In the genomic region with DNA sequence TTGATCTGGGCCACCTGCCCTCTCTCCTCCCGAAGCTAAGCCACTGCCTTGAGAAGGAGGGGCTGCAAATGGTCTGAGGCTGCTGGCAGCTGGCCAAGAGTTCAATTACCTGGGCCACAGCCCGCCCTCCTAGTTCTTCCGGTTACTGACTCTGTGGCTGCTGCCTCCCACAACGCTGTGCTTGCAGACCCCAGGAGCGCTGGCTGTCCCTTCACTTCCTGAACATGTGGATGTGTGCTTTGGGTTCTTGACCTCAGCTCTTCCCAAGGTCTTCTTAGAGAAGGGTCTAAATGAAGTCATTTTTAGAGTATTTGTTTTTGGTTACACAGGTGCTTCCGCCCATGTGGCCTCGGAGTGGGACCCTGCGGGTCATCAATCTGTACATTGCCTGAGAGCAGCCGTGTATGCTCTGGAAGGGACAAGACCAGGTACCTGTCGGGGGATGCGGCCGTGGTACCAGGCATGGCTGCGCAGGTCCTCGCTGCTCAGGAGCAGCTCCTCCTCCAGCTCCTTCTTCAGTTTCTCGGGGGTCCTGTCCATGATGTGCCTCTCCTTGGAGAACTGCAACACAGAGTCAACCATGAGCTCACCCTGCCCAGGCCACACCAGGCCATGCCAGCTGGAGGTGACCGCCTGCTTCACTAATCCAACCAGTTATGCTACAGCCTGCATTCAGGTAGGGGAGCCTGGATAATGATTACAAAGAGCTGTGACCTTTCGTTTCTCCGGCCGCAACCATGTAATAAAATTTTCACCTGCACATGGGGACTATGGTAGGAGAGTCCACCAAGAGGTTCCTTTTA, we compare ENCODE assay signal across 8 cellular contexts.
A peak's percentile ranks its signal among the peaks of the same experiment; 100 is the strongest.
DNase-seq lines count a peak whose midpoint lies in the region; ATAC-seq and TF ChIP-seq lines count a peak whose summit lies in the region.

No MANE protein-coding gene starts in this region.

- H3K27me3 Mint-ChIP-seq in Caco-2 (ENCODE audit: insufficient read depth, unreplicated experiment): no peaks in the 10 kb centered on the region
- no peaks in the 10 kb centered on the region for H3K27me3 Mint-ChIP-seq in stimulated activated naive B cell treated with anti-CD40 and anti-IgM and Interleukin-4, amounts not matched to agents 10 μg/mL and 1 μg/mL and 100 μg/mL, for 72 hours

- peak; percentile 91 for ATAC-seq in GM19463 (IDR thresholded peaks at IDR 0.05; ENCODE audit: unreplicated experiment)
- ATAC-seq in HG03457 (IDR thresholded peaks at IDR 0.05; ENCODE audit: unreplicated experiment): peak; percentile 78
- peak; percentile 80 to 81 for ATAC-seq in stimulated activated naive B cell treated with anti-CD40 and anti-IgM and Interleukin-4, amounts not matched to agents 10 μg/mL and 1 μg/mL and 100 μg/mL, for 72 hours (replicated peaks)
- ATAC-seq in GM21723 (IDR thresholded peaks at IDR 0.05; ENCODE audit: unreplicated experiment): no peak

- H3K4me3 ChIP-seq in Caco-2 (ENCODE audit: low read depth, low read length): peak overlapping the region; percentile 26

- peak overlapping the region; percentile 71 for H3K4me3 Mint-ChIP-seq in Caco-2 (ENCODE audit: unreplicated experiment)
- H3K4me3 Mint-ChIP-seq in stimulated activated naive B cell treated with anti-CD40 and anti-IgM and Interleukin-4, amounts not matched to agents 10 μg/mL and 1 μg/mL and 100 μg/mL, for 72 hours: peak overlapping the region; percentile 71 to 81

- DNase-seq in Caco-2: peak; percentile 60 to 82
- peak; percentile 97 for DNase-seq in NCI-H69 (lab: John Stamatoyannopoulos, UW)
- peak; percentile 98 for DNase-seq in glomerular visceral epithelial cell (ENCODE audit: extremely low spot score)
- DNase-seq in stimulated activated naive B cell treated with anti-CD40 and anti-IgM and Interleukin-4, amounts not matched to agents 10 μg/mL and 1 μg/mL and 100 μg/mL, for 72 hours: peak; percentile 50
- no peak for DNase-seq in central memory CD4-positive, alpha-beta T cell

- H3K4me1 ChIP-seq in Caco-2: peaks cover 49% of the 10 kb centered on the region

- POLR2A ChIA-PET in Caco-2 (lab: Charles Lee): interaction anchor here (0.7 kb wide), 1 partner anchor 25 kb away, joined by 3 read pairs; no protein-coding TSS in a partner anchor

- peaks cover 48% of the 10 kb centered on the region for H3K4me1 Mint-ChIP-seq in Caco-2 (ENCODE audit: low read depth, unreplicated experiment)
- H3K4me1 Mint-ChIP-seq in stimulated activated naive B cell treated with anti-CD40 and anti-IgM and Interleukin-4, amounts not matched to agents 10 μg/mL and 1 μg/mL and 100 μg/mL, for 72 hours: peaks cover 37 to 68% of the 10 kb centered on the region in 2 donors

- CTCF ChIA-PET in Caco-2 (lab: Charles Lee): no interaction called here

- TF ChIP-seq CTCF in Caco-2 (IDR thresholded peaks at IDR 0.05; ENCODE audit: insufficient read depth in 1 of 2, low read depth in 1 of 2, low read length in 1 of 2, severe bottlenecking in 1 of 2, unreplicated experiment in 1 of 2): no peak

- H3K36me3 Mint-ChIP-seq in Caco-2 (ENCODE audit: insufficient read depth, unreplicated experiment): peaks cover 10% of the 10 kb centered on the region
- H3K36me3 Mint-ChIP-seq in stimulated activated naive B cell treated with anti-CD40 and anti-IgM and Interleukin-4, amounts not matched to agents 10 μg/mL and 1 μg/mL and 100 μg/mL, for 72 hours: peaks cover 63 to 88% of the 10 kb centered on the region in 2 donors

- no peaks in the 10 kb centered on the region for H3K36me3 ChIP-seq in Caco-2 (ENCODE audit: control insufficient read depth, insufficient read depth, low read length)

- H3K9me3 Mint-ChIP-seq in Caco-2 (ENCODE audit: unreplicated experiment): no peaks in the 10 kb centered on the region
- peaks cover 0 to 4% of the 10 kb centered on the region in 2 donors for H3K9me3 Mint-ChIP-seq in stimulated activated naive B cell treated with anti-CD40 and anti-IgM and Interleukin-4, amounts not matched to agents 10 μg/mL and 1 μg/mL and 100 μg/mL, for 72 hours

- H3K9me3 ChIP-seq in Caco-2: no peaks in the 10 kb centered on the region

- H3K27ac Mint-ChIP-seq in Caco-2 (ENCODE audit: unreplicated experiment): peak overlapping the region; percentile 79
- peak overlapping the region; percentile 82 for H3K27ac Mint-ChIP-seq in stimulated activated naive B cell treated with anti-CD40 and anti-IgM and Interleukin-4, amounts not matched to agents 10 μg/mL and 1 μg/mL and 100 μg/mL, for 72 hours

- intact Hi-C loops in Caco-2 (cut with micrococcal nuclease; ENCODE audit: unreplicated experiment): no loop called here

- no peaks in the 10 kb centered on the region for H3K27me3 ChIP-seq in Caco-2 (replicated peaks; ENCODE audit: control insufficient read depth, insufficient read depth, low read length)

- BruUV-seq in Caco-2 (replicated peaks; lab: Mats Ljungman, UMichigan): TSS peak; percentile 67
